Comparison of ENCODE assay signal across 1 cellular context in genomic region chr3:47394140-47394855, GRCh38.
TF ChIP-seq lines count a peak whose summit lies in the region.

No MANE protein-coding gene starts in this region.

TF ChIP-seq in HepG2, 621 proteins besides CTCF, POLR2A, EP300 and RAD21 (continued from another document and continues in another):
- no peak for TF ChIP-seq THAP9 (CRISPR knock-in tag; IDR thresholded peaks at IDR 0.05; ENCODE audit: borderline replicate concordance)
- TF ChIP-seq ZNF792 (CRISPR knock-in tag; IDR thresholded peaks at IDR 0.05) = no peak
- TF ChIP-seq ZNF460 (CRISPR knock-in tag; IDR thresholded peaks at IDR 0.05; ENCODE audit: borderline replicate concordance) = no peak
- no peak for TF ChIP-seq BCLAF1 (IDR thresholded peaks at IDR 0.05)
- no peak for TF ChIP-seq EEA1 (CRISPR knock-in tag; IDR thresholded peaks at IDR 0.05; ENCODE audit: borderline replicate concordance)
- no peak for TF ChIP-seq THYN1 (CRISPR knock-in tag; IDR thresholded peaks at IDR 0.05; ENCODE audit: borderline replicate concordance, low read depth)
- no peak for TF ChIP-seq ZNF710 (CRISPR knock-in tag; IDR thresholded peaks at IDR 0.05; ENCODE audit: borderline replicate concordance)
- TF ChIP-seq ZNF350 (CRISPR knock-in tag; IDR thresholded peaks at IDR 0.05; ENCODE audit: borderline replicate concordance, low read depth) = no peak
- no peak for TF ChIP-seq CBX2 (IDR thresholded peaks at IDR 0.05; ENCODE audit: low read depth, low read length)
- TF ChIP-seq CBX2 (CRISPR knock-in tag; IDR thresholded peaks at IDR 0.05; ENCODE audit: low read depth) = no peak
- TF ChIP-seq TERF1 (CRISPR knock-in tag; IDR thresholded peaks at IDR 0.05) = no peak
- TF ChIP-seq ZBTB7A (CRISPR knock-in tag; IDR thresholded peaks at IDR 0.05) = no peak
- no peak for TF ChIP-seq ARHGAP35 (CRISPR knock-in tag; IDR thresholded peaks at IDR 0.05; ENCODE audit: borderline replicate concordance)
- TF ChIP-seq ZNF678 (CRISPR knock-in tag; IDR thresholded peaks at IDR 0.05) = no peak
- no peak for TF ChIP-seq ZNF451 (CRISPR knock-in tag; IDR thresholded peaks at IDR 0.05)
- no peak for TF ChIP-seq ZNF329 (CRISPR knock-in tag; IDR thresholded peaks at IDR 0.05; ENCODE audit: low read depth)
- TF ChIP-seq HHEX (CRISPR knock-in tag; IDR thresholded peaks at IDR 0.05) = no peak
- TF ChIP-seq NFE2 (CRISPR knock-in tag; IDR thresholded peaks at IDR 0.05) = no peak
- no peak for TF ChIP-seq SIN3B (IDR thresholded peaks at IDR 0.05; ENCODE audit: low read length)
- no peak for TF ChIP-seq SRSF1 (optimal IDR thresholded peaks at IDR 0.05; ENCODE audit: low read depth, low read length)
- no peak for TF ChIP-seq ARID2 (CRISPR knock-in tag; IDR thresholded peaks at IDR 0.05; ENCODE audit: borderline replicate concordance)
- no peak for TF ChIP-seq TCF12 (IDR thresholded peaks at IDR 0.05)
- TF ChIP-seq TCF12 (CRISPR knock-in tag; IDR thresholded peaks at IDR 0.05) = no peak
- TF ChIP-seq PAXIP1 (CRISPR knock-in tag; conservative IDR thresholded peaks at IDR 0.05) = peak; percentile 68
- no peak for TF ChIP-seq ZNF713 (CRISPR knock-in tag; IDR thresholded peaks at IDR 0.05)
- TF ChIP-seq RBM39 (IDR thresholded peaks at IDR 0.05; ENCODE audit: low read depth, low read length, poor library complexity, severe bottlenecking) = no peak
- TF ChIP-seq ZFP90 (CRISPR knock-in tag; IDR thresholded peaks at IDR 0.05; ENCODE audit: borderline replicate concordance) = no peak
- no peak for TF ChIP-seq ZSCAN31 (CRISPR knock-in tag; IDR thresholded peaks at IDR 0.05; ENCODE audit: low read depth)
- no peak for TF ChIP-seq POGK (CRISPR knock-in tag; conservative IDR thresholded peaks at IDR 0.05)
- TF ChIP-seq ATF1 (CRISPR knock-in tag; IDR thresholded peaks at IDR 0.05) = no peak
- no peak for TF ChIP-seq HMGXB4 (CRISPR knock-in tag; IDR thresholded peaks at IDR 0.05; ENCODE audit: borderline replicate concordance in 1 of 2, low read depth in 1 of 2)
- TF ChIP-seq ZBTB49 (CRISPR knock-in tag; IDR thresholded peaks at IDR 0.05; ENCODE audit: borderline replicate concordance) = no peak
- no peak for TF ChIP-seq SALL2 (CRISPR knock-in tag; IDR thresholded peaks at IDR 0.05)
- TF ChIP-seq KDM1A (CRISPR knock-in tag; IDR thresholded peaks at IDR 0.05) = no peak
- TF ChIP-seq ARID3A (IDR thresholded peaks at IDR 0.05; ENCODE audit: low read depth, low read length) = 0 out of 2 replicates have a peak, but pooled peaks have one; percentile 25
- TF ChIP-seq PTBP1 (IDR thresholded peaks at IDR 0.05; ENCODE audit: low read depth, low read length, poor library complexity, severe bottlenecking) = no peak
- TF ChIP-seq ARNT (IDR thresholded peaks at IDR 0.05) = no peak
- no peak for TF ChIP-seq PPARG (CRISPR knock-in tag; conservative IDR thresholded peaks at IDR 0.05)
- TF ChIP-seq GTF3A (CRISPR knock-in tag; conservative IDR thresholded peaks at IDR 0.05) = no peak
- no peak for TF ChIP-seq ZFP41 (CRISPR knock-in tag; IDR thresholded peaks at IDR 0.05; ENCODE audit: borderline replicate concordance)
- TF ChIP-seq TOE1 (CRISPR knock-in tag; IDR thresholded peaks at IDR 0.05) = no peak
- no peak for TF ChIP-seq ZNF564 (CRISPR knock-in tag; IDR thresholded peaks at IDR 0.05)
- no peak for TF ChIP-seq PHF20 (CRISPR knock-in tag; IDR thresholded peaks at IDR 0.05)
- no peak for TF ChIP-seq EED (CRISPR knock-in tag; IDR thresholded peaks at IDR 0.05)
